34 cellular contexts compared by ENCODE assay signal in genomic region chr22:23196165-23196564, GRCh38. TPM values are rescaled to one million over a fixed set of nuclear protein-coding genes. Genes with fewer than 3 reads are reported as not detected.
DNase-seq lines count a peak whose midpoint lies in the region; ATAC-seq and TF ChIP-seq lines count a peak whose summit lies in the region.
"Had no signal": no experiment of that assay in that cellular context is flagged by ENCODE, and none has a peak within 500 bp of the region (broad histone marks: within the 10 kb centered on the region; RNA-seq: fewer than 3 reads in every experiment).

No MANE protein-coding gene starts in this region.

- no peaks in the 10 kb centered on the region for H3K9me3 ChIP-seq in right cardiac atrium (ENCODE audit: control insufficient read depth, low read length)
- H3K9me3 ChIP-seq in OCI-LY1 (ENCODE audit: low read length): no peaks in the 10 kb centered on the region
- H3K9me3 ChIP-seq: HAP-1, left lung, neutrophil, prostate gland, sigmoid colon, transverse colon had no signal

- no peaks in the 10 kb centered on the region for H3K9me3 Mint-ChIP-seq in endothelial cell (ENCODE audit: unreplicated experiment)
- no peaks in the 10 kb centered on the region for H3K9me3 Mint-ChIP-seq in stimulated activated effector memory CD8-positive, alpha-beta T cell treated with anti-CD3 and anti-CD28 coated beads, Interleukin-12 subunit alpha, Interleukin-12 subunit beta, amount 100 ng/mL, for 72 hours
- H3K9me3 Mint-ChIP-seq: activated naive CD8-positive, alpha-beta T cell treated with anti-CD3 and anti-CD28 coated beads for 36 hours; CD8-positive, alpha-beta memory T cell; stimulated activated memory B cell treated with anti-CD40 and anti-IgM and Interleukin-4, amounts not matched to agents 10 μg/mL and 1 μg/mL and 100 μg/mL, for 72 hours; T-helper 1 cell treated with Interleukin-12 subunit alpha and Interleukin-12 subunit beta and Interleukin-4 antibody, amounts not matched to agents 30 μg/mL and 1 μg/mL, for 36 hours had no signal

- TF ChIP-seq CTCF in OCI-LY1 (IDR thresholded peaks at IDR 0.05; ENCODE audit: low read length) (no peak), endothelial cell (IDR thresholded peaks at IDR 0.05; ENCODE audit: unreplicated experiment) (no peak)

- H3K4me3 ChIP-seq in right cardiac atrium (ENCODE audit: low read length) (no peak overlapping the region), OCI-LY1 (ENCODE audit: low read depth, low read length, poor library complexity, severe bottlenecking) (no peak overlapping the region)
- H3K4me3 ChIP-seq: GM12878, HAP-1, left lung, prostate gland, sigmoid colon, transverse colon had no signal

- H3K4me1 ChIP-seq in right cardiac atrium (ENCODE audit: control insufficient read depth, insufficient read depth, low read length) (peaks cover 28% of the 10 kb centered on the region), OCI-LY1 (ENCODE audit: insufficient read depth, low read length, severe bottlenecking) (peaks cover 74% of the 10 kb centered on the region)
- H3K4me1 ChIP-seq: HAP-1, prostate gland had no signal

- H3K9me2 ChIP-seq in OCI-LY1 (ENCODE audit: low read depth, low read length): no peaks in the 10 kb centered on the region

- H3K27ac Mint-ChIP-seq in endothelial cell (ENCODE audit: unreplicated experiment): peak overlapping the region; percentile 45
- peak overlapping the region; percentile 45 for H3K27ac Mint-ChIP-seq in stimulated activated effector memory CD8-positive, alpha-beta T cell treated with anti-CD3 and anti-CD28 coated beads, Interleukin-12 subunit alpha, Interleukin-12 subunit beta, amount 100 ng/mL, for 72 hours
- H3K27ac Mint-ChIP-seq: activated naive CD8-positive, alpha-beta T cell treated with anti-CD3 and anti-CD28 coated beads for 36 hours; B cell; stimulated activated memory B cell treated with anti-CD40 and anti-IgM and Interleukin-4, amounts not matched to agents 10 μg/mL and 1 μg/mL and 100 μg/mL, for 72 hours; T-helper 1 cell treated with Interleukin-12 subunit alpha and Interleukin-12 subunit beta and Interleukin-4 antibody, amounts not matched to agents 30 μg/mL and 1 μg/mL, for 36 hours had no signal

- peaks cover 77% of the 10 kb centered on the region for H3K79me2 ChIP-seq in OCI-LY1 (ENCODE audit: insufficient read depth, low read length)

- peaks cover 20% of the 10 kb centered on the region for H3K36me3 Mint-ChIP-seq in endothelial cell (ENCODE audit: low read depth, unreplicated experiment)
- H3K36me3 Mint-ChIP-seq in stimulated activated effector memory CD8-positive, alpha-beta T cell treated with anti-CD3 and anti-CD28 coated beads, Interleukin-12 subunit alpha, Interleukin-12 subunit beta, amount 100 ng/mL, for 72 hours: peaks cover 19% of the 10 kb centered on the region
- H3K36me3 Mint-ChIP-seq: activated naive CD8-positive, alpha-beta T cell treated with anti-CD3 and anti-CD28 coated beads for 36 hours had no signal

- H3K4me1 Mint-ChIP-seq in endothelial cell (ENCODE audit: unreplicated experiment): peaks cover 41% of the 10 kb centered on the region
- peaks cover 52% of the 10 kb centered on the region for H3K4me1 Mint-ChIP-seq in stimulated activated effector memory CD8-positive, alpha-beta T cell treated with anti-CD3 and anti-CD28 coated beads, Interleukin-12 subunit alpha, Interleukin-12 subunit beta, amount 100 ng/mL, for 72 hours

- peak in 2 of 3 donors; percentile 38 to 45 for DNase-seq in right cardiac atrium
- no peak for DNase-seq in left ventricle myocardium superior
- no peak for DNase-seq in endothelial cell (ENCODE audit: low spot score)
- DNase-seq in stimulated activated effector memory CD8-positive, alpha-beta T cell treated with anti-CD3 and anti-CD28 coated beads, Interleukin-12 subunit alpha, Interleukin-12 subunit beta, amount 100 ng/mL, for 72 hours (ENCODE audit: low spot score in 2 of 2): no peak
- no peak for DNase-seq in hepatic stellate cell (ENCODE audit: low spot score)
- no peak for DNase-seq in activated gamma-delta T cell treated with Interleukin-2 at 50 U/mL for 16 hours
- no peak for DNase-seq in posterior vena cava (ENCODE audit: low spot score)
- DNase-seq: ACHN; activated CD4-positive, CD25-positive, alpha-beta regulatory T cell treated with anti-CD3 and anti-CD28 coated beads, Interleukin-2, amount 50 U/mL, for 72 hours; activated CD8-positive, alpha-beta memory T cell treated with anti-CD3 and anti-CD28 coated beads for 24 hours; activated naive CD8-positive, alpha-beta T cell treated with anti-CD3 and anti-CD28 coated beads for 36 hours; activated T-cell treated with anti-CD3 and anti-CD28 coated beads for 4 hours; anterior cingulate cortex; CD8-positive, alpha-beta memory T cell; DMS153; effector CD4-positive, alpha-beta T cell; left lung; mesenchymal stem cell; NCI-H2029; NCI-H446; sigmoid colon; transverse colon had no signal

- H3K27me3 ChIP-seq in right cardiac atrium (ENCODE audit: control insufficient read depth, insufficient read depth): no peaks in the 10 kb centered on the region
- H3K27me3 ChIP-seq in OCI-LY1 (ENCODE audit: insufficient read depth, low read length): no peaks in the 10 kb centered on the region
- H3K27me3 ChIP-seq: left lung, neutrophil, sigmoid colon, transverse colon had no signal

- intact Hi-C loops in right cardiac atrium (cut with DNase I) (no loop called here), left ventricle myocardium superior (cut with micrococcal nuclease) (no loop called here), posterior vena cava (cut with DNase I) (no loop called here)

- H3K4me2 ChIP-seq in OCI-LY1 (ENCODE audit: low read length): peak overlapping the region; percentile 32; the same call in 1 of the 2 replicates

- no peaks in the 10 kb centered on the region for H4K20me1 ChIP-seq in OCI-LY1 (ENCODE audit: insufficient read depth, low read length)

- no peak overlapping the region for H2AFZ ChIP-seq in OCI-LY1 (ENCODE audit: low read length)

- no peaks in the 10 kb centered on the region for H3F3A ChIP-seq in OCI-LY1 (ENCODE audit: insufficient read depth, low read length)

- ATAC-seq in right cardiac atrium: no peak
- ATAC-seq in left ventricle myocardium superior: no peak
- no peak for ATAC-seq in stimulated activated effector memory CD8-positive, alpha-beta T cell treated with anti-CD3 and anti-CD28 coated beads, Interleukin-12 subunit alpha, Interleukin-12 subunit beta, amount 100 ng/mL, for 72 hours
- ATAC-seq: GM12878; left lung; SK-N-SH treated with all-trans-retinoic acid at 6 μM for 48 hours; stimulated activated memory B cell treated with anti-CD40 and anti-IgM and Interleukin-4, amounts not matched to agents 10 μg/mL and 1 μg/mL and 100 μg/mL, for 72 hours had no signal

- H3K9ac ChIP-seq in OCI-LY1 (ENCODE audit: low read length): no peak overlapping the region; the same call in 1 of the 2 replicates

- H3K4me3 Mint-ChIP-seq in endothelial cell (ENCODE audit: unreplicated experiment): no peak overlapping the region
- H3K4me3 Mint-ChIP-seq in stimulated activated effector memory CD8-positive, alpha-beta T cell treated with anti-CD3 and anti-CD28 coated beads, Interleukin-12 subunit alpha, Interleukin-12 subunit beta, amount 100 ng/mL, for 72 hours: no peak overlapping the region
- H3K4me3 Mint-ChIP-seq: activated naive CD8-positive, alpha-beta T cell treated with anti-CD3 and anti-CD28 coated beads for 36 hours; B cell; CD8-positive, alpha-beta memory T cell; stimulated activated memory B cell treated with anti-CD40 and anti-IgM and Interleukin-4, amounts not matched to agents 10 μg/mL and 1 μg/mL and 100 μg/mL, for 72 hours; T-helper 1 cell treated with Interleukin-12 subunit alpha and Interleukin-12 subunit beta and Interleukin-4 antibody, amounts not matched to agents 30 μg/mL and 1 μg/mL, for 36 hours had no signal

- H3K36me3 ChIP-seq in OCI-LY1 (ENCODE audit: insufficient read depth, low read length): peaks cover 56% of the 10 kb centered on the region
- H3K36me3 ChIP-seq: HAP-1, prostate gland, transverse colon had no signal

- WGBS in right cardiac atrium: 61% methylated on average over 11 of the region's 11 CpGs

- peaks cover 4% of the 10 kb centered on the region for H3K27me3 Mint-ChIP-seq in endothelial cell (ENCODE audit: unreplicated experiment)
- H3K27me3 Mint-ChIP-seq: activated naive CD8-positive, alpha-beta T cell treated with anti-CD3 and anti-CD28 coated beads for 36 hours; B cell; stimulated activated memory B cell treated with anti-CD40 and anti-IgM and Interleukin-4, amounts not matched to agents 10 μg/mL and 1 μg/mL and 100 μg/mL, for 72 hours had no signal

- H3K27ac ChIP-seq in right cardiac atrium (ENCODE audit: low read length): no peak overlapping the region
- peak overlapping the region; percentile 48 for H3K27ac ChIP-seq in OCI-LY1 (ENCODE audit: low read depth, low read length, poor library complexity, severe bottlenecking)
- H3K27ac ChIP-seq: epithelial cell of prostate, HL-60, left lung, prostate gland, sigmoid colon, transverse colon had no signal

RNA-seq across cellular contexts. Expression of gene BCR, which starts 15.9 kb away (rescaled TPM):
- total RNA-seq in right cardiac atrium (10 to 100 TPM; 35.4 to 48.0 (median 36.6) TPM), left ventricle myocardium superior (25.0 TPM), endothelial cell (ENCODE audit: unreplicated experiment) (92.6 TPM), posterior vena cava (10 to 100 TPM; 40.3 to 47.4 TPM)
- polyA plus RNA-seq in right cardiac atrium: 18.3 TPM

RNA-seq across cellular contexts. Expression of gene RAB36, which starts 50.9 kb away (rescaled TPM):
- 1 to 10 TPM; 1.1 to 2.7 (median 1.6) TPM for total RNA-seq in right cardiac atrium
- polyA plus RNA-seq in right cardiac atrium: 0.59 TPM
- 0.74 TPM for total RNA-seq in left ventricle myocardium superior
- total RNA-seq in endothelial cell (ENCODE audit: unreplicated experiment): 2.2 TPM
- total RNA-seq in posterior vena cava: 1 to 10 TPM; 4.2 to 5.1 TPM

RNA-seq across cellular contexts. Expression of gene RSPH14, which starts 54.4 kb away (rescaled TPM):
- total RNA-seq in right cardiac atrium (not detected), left ventricle myocardium superior (not detected), endothelial cell (ENCODE audit: unreplicated experiment) (1.1 TPM), posterior vena cava (under 1 TPM; 0.32 to 0.57 TPM)
- 0.75 TPM for polyA plus RNA-seq in right cardiac atrium
- total RNA-seq: B cell; CD8-positive, alpha-beta memory T cell; subcutaneous adipose tissue had no signal

Comparison
In these comparisons a context has a peak if more than half of its experiments do, and no peak if none do; other contexts are left out.
1. DNase-seq: peak in right cardiac atrium (2 of 3); none in left ventricle myocardium superior (single experiment), endothelial cell (single experiment), stimulated activated effector memory CD8-positive, alpha-beta T cell treated with anti-CD3 and anti-CD28 coated beads, Interleukin-12 subunit alpha, Interleukin-12 subunit beta, amount 100 ng/mL, for 72 hours (0 of 2), hepatic stellate cell (single experiment), activated gamma-delta T cell treated with Interleukin-2 at 50 U/mL for 16 hours (single experiment) and posterior vena cava (single experiment).